Comparison of ENCODE assay signal across 17 cellular contexts in genomic region chr6:65979120-65979519, GRCh38.
A peak's percentile ranks its signal among the peaks of the same experiment; 100 is the strongest.
DNase-seq lines count a peak whose midpoint lies in the region; TF ChIP-seq lines count a peak whose summit lies in the region.
"Had no signal": no experiment of that assay in that cellular context is flagged by ENCODE, and none has a peak within 500 bp of the region (broad histone marks: within the 10 kb centered on the region; RNA-seq: fewer than 3 reads in every experiment).

No MANE protein-coding gene starts in this region.

- H3K9ac ChIP-seq in smooth muscle cell (ENCODE audit: low read depth) = no peak overlapping the region
- H3K9ac ChIP-seq: BLaER1 treated with 17β-estradiol and CSF1 and Interleukin-3, amounts not matched to agents 10 nM and 100 nM had no signal

- no peaks in the 10 kb centered on the region for H3K27me3 ChIP-seq in smooth muscle cell (ENCODE audit: low read depth)
- H3K27me3 ChIP-seq: BLaER1 treated with 17β-estradiol and CSF1 and Interleukin-3, amounts not matched to agents 10 nM and 100 nM had no signal

- no peak for TF ChIP-seq POLR2A in erythroblast (IDR thresholded peaks at IDR 0.05; ENCODE audit: low read length)

- H3K4me3 ChIP-seq in fibroblast of mammary gland (ENCODE audit: control insufficient read depth, low read depth, low read length) (no peak overlapping the region), smooth muscle cell (no peak overlapping the region)
- H3K4me3 ChIP-seq: BLaER1 treated with 17β-estradiol and CSF1 and Interleukin-3, amounts not matched to agents 10 nM and 100 nM; HAP-1 had no signal

- DNase-seq in COLO829 (ENCODE audit: low spot score) (peak; percentile 2), LHCN-M2 (ENCODE audit: low read depth) (peak; percentile 2), fibroblast of mammary gland (ENCODE audit: low read depth) (peak; percentile 64), smooth muscle cell (lab: John Stamatoyannopoulos, UW; ENCODE audit: unreplicated experiment) (no peak), erythroblast (lab: John Stamatoyannopoulos, UW) (no peak), GF-D8 (lab: John Stamatoyannopoulos, UW) (no peak)
- DNase-seq in stimulated activated CD4-positive, alpha-beta T cell treated with anti-CD3 and anti-CD28 coated beads, Interleukin-4, amount 100 ng/mL, for 24 hours = no peak
- DNase-seq: ACHN, DMS153, KBM-7, MM.1S, NCI-H1105, NCI-H187, NCI-H524, SIG-M5 had no signal

- H3K79me2 ChIP-seq in smooth muscle cell (ENCODE audit: low read depth) = no peaks in the 10 kb centered on the region

- no peaks in the 10 kb centered on the region for H3K9me3 ChIP-seq in smooth muscle cell (replicated peaks; ENCODE audit: low read depth)
- H3K9me3 ChIP-seq: HAP-1 had no signal

- no peaks in the 10 kb centered on the region for H3K4me1 ChIP-seq in smooth muscle cell (ENCODE audit: low read depth)
- H3K4me1 ChIP-seq: BLaER1 treated with 17β-estradiol and CSF1 and Interleukin-3, amounts not matched to agents 10 nM and 100 nM; HAP-1 had no signal

- H3F3A ChIP-seq in smooth muscle cell (ENCODE audit: low read depth) = peaks cover 9% of the 10 kb centered on the region

- no peaks in the 10 kb centered on the region for H3K36me3 ChIP-seq in smooth muscle cell (ENCODE audit: low read depth)
- H3K36me3 ChIP-seq: BLaER1 treated with 17β-estradiol and CSF1 and Interleukin-3, amounts not matched to agents 10 nM and 100 nM; HAP-1 had no signal

- H4K20me1 ChIP-seq in smooth muscle cell (ENCODE audit: low read depth) = no peaks in the 10 kb centered on the region
- H4K20me1 ChIP-seq: BLaER1 treated with 17β-estradiol and CSF1 and Interleukin-3, amounts not matched to agents 10 nM and 100 nM had no signal

- peak overlapping the region; percentile 80 for H2AFZ ChIP-seq in smooth muscle cell (ENCODE audit: low read depth)

- H3K27ac ChIP-seq in smooth muscle cell (ENCODE audit: low read depth) = peak overlapping the region; percentile 79
- H3K27ac ChIP-seq: BLaER1 treated with 17β-estradiol and CSF1 and Interleukin-3, amounts not matched to agents 10 nM and 100 nM had no signal

- TF ChIP-seq CTCF in fibroblast of mammary gland (conservative IDR thresholded peaks at IDR 0.05; ENCODE audit: control insufficient read depth, insufficient read depth, low read depth, low read length) = no peak
- no peak for TF ChIP-seq CTCF in smooth muscle cell (IDR thresholded peaks at IDR 0.05; ENCODE audit: borderline replicate concordance, insufficient read depth, poor library complexity, severe bottlenecking)

- 17% methylated on average over 2 of the region's 2 CpGs for WGBS in smooth muscle cell (ENCODE audit: low lambda C conversion rate)

- peak overlapping the region; percentile 30 for H3K4me2 ChIP-seq in smooth muscle cell
- H3K4me2 ChIP-seq: BLaER1 treated with 17β-estradiol and CSF1 and Interleukin-3, amounts not matched to agents 10 nM and 100 nM had no signal

Comparison
In these comparisons a context has a peak if more than half of its experiments do, and no peak if none do; other contexts are left out.
1. DNase-seq: peak in COLO829 (single experiment), LHCN-M2 (single experiment) and fibroblast of mammary gland (single experiment); none in smooth muscle cell (single experiment), stimulated activated CD4-positive, alpha-beta T cell treated with anti-CD3 and anti-CD28 coated beads, Interleukin-4, amount 100 ng/mL, for 24 hours (single experiment), erythroblast (0 of 2) and GF-D8 (single experiment).